35 cellular contexts compared by ENCODE assay signal in genomic region chr7:10460474-10460873, GRCh38.
A peak's percentile ranks its signal among the peaks of the same experiment; 100 is the strongest.
DNase-seq lines count a peak whose midpoint lies in the region; ATAC-seq, FAIRE-seq and TF ChIP-seq lines count a peak whose summit lies in the region.
"Had no signal": no experiment of that assay in that cellular context is flagged by ENCODE, and none has a peak within 500 bp of the region (broad histone marks: within the 10 kb centered on the region; RNA-seq: fewer than 3 reads in every experiment).

No MANE protein-coding gene starts in this region.

- H3K4me1 ChIP-seq in liver (ENCODE audit: control insufficient read depth in 4 of 4, insufficient read depth in 4 of 4, low read length in 3 of 4) (peaks cover 0 to 5% (median 0%) of the 10 kb centered on the region in 4 donors), HepG2 (ENCODE audit: insufficient read depth, low read length) (no peaks in the 10 kb centered on the region), right lobe of liver (no peaks in the 10 kb centered on the region), endodermal cell (ENCODE audit: control insufficient read depth, insufficient read depth, low read length) (no peaks in the 10 kb centered on the region)
- H3K4me1 ChIP-seq: A549; BE2C; BLaER1; BLaER1 treated with 17β-estradiol and CSF1 and Interleukin-3, amounts not matched to agents 10 nM and 100 nM; Caco-2 had no signal

- H3K27ac ChIP-seq in liver (ENCODE audit: low read depth in 1 of 2, low read length in 2 of 2) (no peak overlapping the region), HepG2 (ENCODE audit: extremely low read length, insufficient read depth, low read length) (no peak overlapping the region), right lobe of liver (no peak overlapping the region), endodermal cell (ENCODE audit: low read depth, low read length) (no peak overlapping the region)
- H3K27ac ChIP-seq: 22Rv1; A549; BLaER1; BLaER1 treated with 17β-estradiol and CSF1 and Interleukin-3, amounts not matched to agents 10 nM and 100 nM; C4-2B had no signal

- ATAC-seq in HepG2 (no peak), left lobe of liver (peak; percentile 55), right lobe of liver (peak in 3 of 4 donors; percentile 33 to 59 (median 45)), HG03439 (IDR thresholded peaks at IDR 0.05; ENCODE audit: unreplicated experiment) (no peak)
- ATAC-seq: A549; CD8-positive, alpha-beta T cell had no signal

- H3K36me3 ChIP-seq in liver (ENCODE audit: control insufficient read depth in 4 of 4, insufficient read depth in 3 of 4, low read depth in 1 of 4, low read length in 3 of 4) (no peaks in the 10 kb centered on the region), HepG2 (replicated peaks in 1 of 2; ENCODE audit: control insufficient read depth in 1 of 2, insufficient read depth in 2 of 2, low read length in 2 of 2) (no peaks in the 10 kb centered on the region), right lobe of liver (no peaks in the 10 kb centered on the region), endodermal cell (ENCODE audit: control insufficient read depth, insufficient read depth, low read length) (no peaks in the 10 kb centered on the region)
- H3K36me3 ChIP-seq: BE2C; BLaER1; BLaER1 treated with 17β-estradiol and CSF1 and Interleukin-3, amounts not matched to agents 10 nM and 100 nM had no signal

- 41% methylated on average over 2 of the region's 2 CpGs for WGBS in liver
- WGBS in HepG2 (ENCODE audit: low lambda C conversion rate), result 1% methylated on average over 2 of the region's 2 CpGs
- 35% methylated on average over 2 of the region's 2 CpGs for WGBS in right lobe of liver (ENCODE audit: insufficient coverage, low coverage, low lambda C conversion rate, missing lambda C conversion rate)
- 92% methylated on average over 2 of the region's 2 CpGs; no CpG with 5 or more reads in 1 of the 2 experiments for WGBS in endodermal cell (ENCODE audit: insufficient coverage in 1 of 2, insufficient read length in 1 of 2), 2 experiments

- no peak for TF ChIP-seq POLR2A in HepG2 (IDR thresholded peaks at IDR 0.05; ENCODE audit: insufficient read depth in 1 of 2, low read depth in 2 of 2, low read length in 2 of 2)
- TF ChIP-seq POLR2A in right lobe of liver (IDR thresholded peaks at IDR 0.05), result no peak

- TF ChIP-seq EP300 in HepG2 (IDR thresholded peaks at IDR 0.05; ENCODE audit: low read depth in 2 of 2, low read length in 2 of 2), result no peak
- no peak for TF ChIP-seq EP300 in HepG2 (CRISPR knock-in tag; IDR thresholded peaks at IDR 0.05; ENCODE audit: borderline replicate concordance)

- no peaks in the 10 kb centered on the region for H3K27me3 Mint-ChIP-seq in endodermal cell (ENCODE audit: insufficient read depth)
- H3K27me3 Mint-ChIP-seq: B cell; CD4-positive, alpha-beta memory T cell; CD4-positive, alpha-beta T cell; CD4-positive, CD25-positive, alpha-beta regulatory T cell; CD8-positive, alpha-beta memory T cell had no signal

- no peaks in the 10 kb centered on the region for H3K4me1 Mint-ChIP-seq in endodermal cell
- H3K4me1 Mint-ChIP-seq: B cell; CD14-positive monocyte; CD4-positive, alpha-beta memory T cell; CD4-positive, CD25-positive, alpha-beta regulatory T cell; CD8-positive, alpha-beta memory T cell had no signal

- H3K27me3 ChIP-seq in liver (ENCODE audit: control insufficient read depth in 4 of 4, insufficient read depth in 4 of 4, low read length in 3 of 4), result no peaks in the 10 kb centered on the region
- H3K27me3 ChIP-seq in HepG2 (ENCODE audit: control insufficient read depth in 1 of 2, insufficient read depth in 2 of 2, low read length in 2 of 2), result no peaks in the 10 kb centered on the region
- no peaks in the 10 kb centered on the region for H3K27me3 ChIP-seq in right lobe of liver
- no peaks in the 10 kb centered on the region for H3K27me3 ChIP-seq in endodermal cell (ENCODE audit: control insufficient read depth, insufficient read depth, low read length, poor library complexity, severe bottlenecking)
- H3K27me3 ChIP-seq: BE2C; BLaER1; BLaER1 treated with 17β-estradiol and CSF1 and Interleukin-3, amounts not matched to agents 10 nM and 100 nM had no signal

- in situ Hi-C loops in HepG2 (cut with HindIII; ENCODE audit: extremely low pct_ligation_motif_present, low pct_unique_long_range_greater_than_20kb), result no loop called here

- intact Hi-C loops in HepG2 (cut with micrococcal nuclease; ENCODE audit: unreplicated experiment) (no loop called here), right lobe of liver (cut with DNase I) (no loop called here)

- no peak for FAIRE-seq in HepG2 (lab: Jason Lieb, UNC)
- FAIRE-seq: A204.1, A549, D721Med had no signal

- H3K4me2 ChIP-seq in HepG2 (ENCODE audit: low read depth, low read length), result no peak overlapping the region
- H3K4me2 ChIP-seq: A549; BLaER1; BLaER1 treated with 17β-estradiol and CSF1 and Interleukin-3, amounts not matched to agents 10 nM and 100 nM had no signal

- H2AFZ ChIP-seq in HepG2 (ENCODE audit: low read length), result no peak overlapping the region

- H3K4me3 Mint-ChIP-seq in endodermal cell, result no peak overlapping the region
- H3K4me3 Mint-ChIP-seq: B cell; CD14-positive monocyte; CD4-positive, alpha-beta memory T cell; CD4-positive, alpha-beta T cell; CD4-positive, CD25-positive, alpha-beta regulatory T cell; CD8-positive, alpha-beta memory T cell; CD8-positive, alpha-beta T cell had no signal

- POLR2A ChIA-PET in HepG2 (lab: Yijun Ruan, JAX), result no interaction called here

- no peak overlapping the region for H3K27ac Mint-ChIP-seq in endodermal cell
- H3K27ac Mint-ChIP-seq: B cell; CD14-positive monocyte; CD4-positive, alpha-beta memory T cell; CD4-positive, alpha-beta T cell; CD4-positive, CD25-positive, alpha-beta regulatory T cell; CD8-positive, alpha-beta memory T cell; CD8-positive, alpha-beta T cell had no signal

- no peak for DNase-seq in HepG2 (ENCODE audit: low spot score)
- no peak for DNase-seq in left lobe of liver (ENCODE audit: low spot score)
- DNase-seq in right lobe of liver, result no peak
- DNase-seq in endodermal cell, result no peak
- DNase-seq: 8988T; ACHN; AML-193; BE2C; C1 segment of cervical spinal cord; Caco-2; Calu3; CD4-positive, alpha-beta memory T cell; CD4-positive, alpha-beta T cell; CD4-positive, CD25-positive, alpha-beta regulatory T cell; CD8-positive, alpha-beta memory T cell; CD8-positive, alpha-beta T cell; COR-L47; DMS 273 treated with DMSO at 0.1 percent for 48 hours; DMS153; DMS53; DMS79; DMS79 treated with DMSO at 0.1 percent for 48 hours; DND-41; EL had no signal

- H3K4me3 ChIP-seq in liver (ENCODE audit: low read depth in 1 of 3, low read length in 3 of 3) (no peak overlapping the region), HepG2 (replicated peaks in 1 of 3; ENCODE audit: insufficient read depth in 1 of 3, low read depth in 2 of 3, low read length in 3 of 3) (no peak overlapping the region), right lobe of liver (no peak overlapping the region), endodermal cell (ENCODE audit: low read length) (no peak overlapping the region)
- H3K4me3 ChIP-seq: A549; BLaER1; BLaER1 treated with 17β-estradiol and CSF1 and Interleukin-3, amounts not matched to agents 10 nM and 100 nM had no signal

- TF ChIP-seq RAD21 in liver (IDR thresholded peaks at IDR 0.05) (no peak), HepG2 (CRISPR knock-in tag; IDR thresholded peaks at IDR 0.05) (no peak)

- no peak overlapping the region for H3K9ac ChIP-seq in liver (ENCODE audit: low read depth in 1 of 2, low read length in 2 of 2)
- no peak overlapping the region for H3K9ac ChIP-seq in HepG2 (ENCODE audit: insufficient read depth, low read depth, low read length)
- no peak overlapping the region for H3K9ac ChIP-seq in endodermal cell (ENCODE audit: extremely low read depth, low read length, poor library complexity, severe bottlenecking)
- H3K9ac ChIP-seq: BLaER1; BLaER1 treated with 17β-estradiol and CSF1 and Interleukin-3, amounts not matched to agents 10 nM and 100 nM had no signal

- H3K79me2 ChIP-seq in HepG2 (ENCODE audit: insufficient read depth, low read length), result no peaks in the 10 kb centered on the region

- no peaks in the 10 kb centered on the region for H3K9me3 ChIP-seq in liver (ENCODE audit: control insufficient read depth in 4 of 4, low read length in 3 of 4)
- peaks cover 17% of the 10 kb centered on the region for H3K9me3 ChIP-seq in HepG2 (ENCODE audit: low read length)
- peaks cover 0 to 6% (median 3%) of the 10 kb centered on the region in 4 donors for H3K9me3 ChIP-seq in right lobe of liver
- H3K9me3 ChIP-seq in endodermal cell (ENCODE audit: control insufficient read depth, low read length), result peaks cover 11% of the 10 kb centered on the region
- H3K9me3 ChIP-seq: A549, BE2C, BLaER1, Caco-2 had no signal

- TF ChIP-seq CTCF in liver (IDR thresholded peaks at IDR 0.05; ENCODE audit: low read depth, low read length, missing input control) (no peak), HepG2 (CRISPR knock-in tag; IDR thresholded peaks at IDR 0.05) (no peak), right lobe of liver (IDR thresholded peaks at IDR 0.05) (no peak), endodermal cell (conservative IDR thresholded peaks at IDR 0.05) (no peak)

- H4K20me1 ChIP-seq in HepG2 (ENCODE audit: insufficient read depth, low read length), result no peaks in the 10 kb centered on the region
- H4K20me1 ChIP-seq: BLaER1; BLaER1 treated with 17β-estradiol and CSF1 and Interleukin-3, amounts not matched to agents 10 nM and 100 nM had no signal

- CTCF ChIA-PET in HepG2 (lab: Yijun Ruan, JAX; ENCODE audit: low intra/inter-chr PET ratio, low total read pairs), result no interaction called here

- BruUV-seq in HepG2 (replicated peaks; lab: Mats Ljungman, UMichigan), result no TSS peak

- peaks cover 41% of the 10 kb centered on the region for H3K9me3 Mint-ChIP-seq in endodermal cell

- no peaks in the 10 kb centered on the region for H3K36me3 Mint-ChIP-seq in endodermal cell (ENCODE audit: low read depth)
- H3K36me3 Mint-ChIP-seq: CD14-positive monocyte; CD4-positive, alpha-beta memory T cell; CD4-positive, CD25-positive, alpha-beta regulatory T cell; CD8-positive, alpha-beta memory T cell; CD8-positive, alpha-beta T cell had no signal

TF ChIP-seq in liver, 16 proteins besides CTCF, POLR2A, EP300 and RAD21 (continues in another document):
- peak; percentile 62 for TF ChIP-seq YY1 (IDR thresholded peaks at IDR 0.05)
- no peak for TF ChIP-seq GABPA (IDR thresholded peaks at IDR 0.05 in 1 of 2, conservative IDR thresholded peaks at IDR 0.05 in 1 of 2)
- TF ChIP-seq NR2F2 (IDR thresholded peaks at IDR 0.05), result no peak
- TF ChIP-seq, protein P1, sequence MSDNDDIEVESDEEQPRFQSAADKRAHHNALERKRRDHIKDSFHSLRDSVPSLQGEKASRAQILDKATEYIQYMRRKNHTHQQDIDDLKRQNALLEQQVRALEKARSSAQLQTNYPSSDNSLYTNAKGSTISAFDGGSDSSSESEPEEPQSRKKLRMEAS (IDR thresholded peaks at IDR 0.05), result no peak
- TF ChIP-seq HNF4G (IDR thresholded peaks at IDR 0.05), result no peak

Comparison
In these comparisons a context has a peak if more than half of its experiments do, and no peak if none do; other contexts are left out.
1. ATAC-seq: peak in left lobe of liver (single experiment) and right lobe of liver (3 of 4); none in HepG2 (single experiment) and HG03439 (single experiment).